In genomic region chr1:75725256-75725655, GRCh38 we compare ENCODE assay signal across 8 cellular contexts. TPM values are rescaled to one million over a fixed set of nuclear protein-coding genes. Genes with fewer than 3 reads are reported as not detected.
DNase-seq lines count a peak whose midpoint lies in the region; ATAC-seq lines count a peak whose summit lies in the region.

No MANE protein-coding gene starts in this region.

- CTCF ChIA-PET in activated naive CD4-positive, alpha-beta T cell treated with anti-CD3 and anti-CD28 coated beads for 36 hours (lab: Charles Lee): no interaction called here

- H3K4me1 ChIP-seq in subcutaneous abdominal adipose tissue (ENCODE audit: control insufficient read depth in 5 of 5, insufficient read depth in 5 of 5, low read length in 5 of 5): peaks cover 3 to 37% (median 22%) of the 10 kb centered on the region in 5 donors

- H3K9ac ChIP-seq in subcutaneous abdominal adipose tissue (ENCODE audit: low read length in 5 of 5): peak overlapping the region; percentile 73 to 93 (median 88)

- H3K36me3 ChIP-seq in subcutaneous abdominal adipose tissue (ENCODE audit: control insufficient read depth in 5 of 5, insufficient read depth in 5 of 5, low read length in 5 of 5): no peaks in the 10 kb centered on the region

- H3K4me3 Mint-ChIP-seq in activated naive CD4-positive, alpha-beta T cell treated with anti-CD3 and anti-CD28 coated beads for 36 hours: peak overlapping the region; percentile 100
- peak overlapping the region; percentile 99 for H3K4me3 Mint-ChIP-seq in activated naive CD8-positive, alpha-beta T cell treated with anti-CD3 and anti-CD28 coated beads for 36 hours
- peak overlapping the region; percentile 97 to 100 (median 99) for H3K4me3 Mint-ChIP-seq in immature natural killer cell

- peaks cover 36% of the 10 kb centered on the region for H3K4me1 Mint-ChIP-seq in activated naive CD4-positive, alpha-beta T cell treated with anti-CD3 and anti-CD28 coated beads for 36 hours (ENCODE audit: low read depth)
- peaks cover 43% of the 10 kb centered on the region for H3K4me1 Mint-ChIP-seq in activated naive CD8-positive, alpha-beta T cell treated with anti-CD3 and anti-CD28 coated beads for 36 hours
- H3K4me1 Mint-ChIP-seq in immature natural killer cell: peaks cover 47 to 58% of the 10 kb centered on the region in 2 donors

- H3K27me3 Mint-ChIP-seq in activated naive CD4-positive, alpha-beta T cell treated with anti-CD3 and anti-CD28 coated beads for 36 hours (ENCODE audit: low read depth): no peaks in the 10 kb centered on the region
- no peaks in the 10 kb centered on the region for H3K27me3 Mint-ChIP-seq in activated naive CD8-positive, alpha-beta T cell treated with anti-CD3 and anti-CD28 coated beads for 36 hours
- H3K27me3 Mint-ChIP-seq in immature natural killer cell (ENCODE audit: low read depth in 3 of 3): peaks cover 2 to 5% (median 4%) of the 10 kb centered on the region in 3 donors

- H3K27me3 ChIP-seq in subcutaneous abdominal adipose tissue (ENCODE audit: control insufficient read depth in 5 of 5, insufficient read depth in 4 of 5, low read length in 5 of 5): no peaks in the 10 kb centered on the region

- H3K9me3 Mint-ChIP-seq in activated naive CD4-positive, alpha-beta T cell treated with anti-CD3 and anti-CD28 coated beads for 36 hours: no peaks in the 10 kb centered on the region
- H3K9me3 Mint-ChIP-seq in activated naive CD8-positive, alpha-beta T cell treated with anti-CD3 and anti-CD28 coated beads for 36 hours: no peaks in the 10 kb centered on the region
- H3K9me3 Mint-ChIP-seq in immature natural killer cell: no peaks in the 10 kb centered on the region

- peak overlapping the region; percentile 80 to 94 (median 91) for H3K4me3 ChIP-seq in subcutaneous abdominal adipose tissue (ENCODE audit: low read depth in 1 of 5, low read length in 5 of 5)

- peak overlapping the region; percentile 97 for H3K27ac Mint-ChIP-seq in activated naive CD4-positive, alpha-beta T cell treated with anti-CD3 and anti-CD28 coated beads for 36 hours
- H3K27ac Mint-ChIP-seq in activated naive CD8-positive, alpha-beta T cell treated with anti-CD3 and anti-CD28 coated beads for 36 hours: peak overlapping the region; percentile 97
- H3K27ac Mint-ChIP-seq in immature natural killer cell: peak overlapping the region; percentile 88 to 98 (median 97)

- H3K27ac ChIP-seq in subcutaneous abdominal adipose tissue (ENCODE audit: low read depth, low read length): peak overlapping the region; percentile 87

- peaks cover 6% of the 10 kb centered on the region for H3K36me3 Mint-ChIP-seq in activated naive CD4-positive, alpha-beta T cell treated with anti-CD3 and anti-CD28 coated beads for 36 hours (ENCODE audit: low read depth)
- peaks cover 6% of the 10 kb centered on the region for H3K36me3 Mint-ChIP-seq in activated naive CD8-positive, alpha-beta T cell treated with anti-CD3 and anti-CD28 coated beads for 36 hours
- H3K36me3 Mint-ChIP-seq in immature natural killer cell: no peaks in the 10 kb centered on the region

- no peak for DNase-seq in activated naive CD4-positive, alpha-beta T cell treated with anti-CD3 and anti-CD28 coated beads for 36 hours
- no peak for DNase-seq in activated naive CD4-positive, alpha-beta T cell treated with Interleukin-2 at 50 U/mL for 16 hours
- DNase-seq in activated naive CD8-positive, alpha-beta T cell treated with anti-CD3 and anti-CD28 coated beads for 36 hours: no peak
- DNase-seq in immature natural killer cell (peak in 1 of 3 donors; percentile 1), NCI-H82 (lab: John Stamatoyannopoulos, UW) (no peak)

- H3K9me3 ChIP-seq in subcutaneous abdominal adipose tissue (ENCODE audit: control insufficient read depth in 5 of 5, low read length in 5 of 5): no peaks in the 10 kb centered on the region

- intact Hi-C loops in activated naive CD4-positive, alpha-beta T cell treated with anti-CD3 and anti-CD28 coated beads for 36 hours (cut with micrococcal nuclease): loop anchor here (2.0 to 10.0 kb wide), 4 partner anchors 960 to 1710 kb away; partner anchors contain the start of genes CRYZ, FPGT, LRRIQ3 and TYW3

- ATAC-seq in GM21390 (IDR thresholded peaks at IDR 0.05; ENCODE audit: unreplicated experiment) (no peak), HG02763 (IDR thresholded peaks at IDR 0.05; ENCODE audit: unreplicated experiment) (no peak)

RNA-seq across cellular contexts. Expression of gene ACADM, which starts 0.7 kb away (rescaled TPM):
- total RNA-seq in activated naive CD4-positive, alpha-beta T cell treated with anti-CD3 and anti-CD28 coated beads for 36 hours: 10 to 100 TPM; 37.1 to 38.5 TPM
- 10 to 100 TPM; 57.2 to 57.4 TPM for total RNA-seq in activated naive CD8-positive, alpha-beta T cell treated with anti-CD3 and anti-CD28 coated beads for 36 hours
- 10 to 100 TPM; 32.8 to 44.1 (median 43.6) TPM for polyA plus RNA-seq in immature natural killer cell
